Comparison of ENCODE assay signal across 6 cellular contexts in the genomic region with DNA sequence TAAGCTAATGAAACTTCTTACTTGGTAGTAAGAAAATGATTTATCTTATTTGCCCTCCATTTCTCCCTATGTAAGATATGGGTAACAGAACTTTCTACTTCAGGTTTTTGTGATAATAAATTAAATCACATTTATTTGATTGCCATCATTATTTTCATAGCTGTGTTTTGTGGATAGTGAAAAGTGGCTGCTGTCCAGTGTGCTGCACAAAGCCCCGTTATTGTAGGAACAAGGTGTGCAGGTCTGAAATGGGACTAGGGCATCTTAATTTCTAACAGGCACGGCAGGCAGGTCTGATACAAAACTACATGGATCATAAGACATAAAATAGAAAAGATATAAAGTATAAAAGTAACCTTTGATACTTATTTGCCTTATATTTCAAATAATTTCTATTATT.
"Had no signal": no experiment of that assay in that cellular context is flagged by ENCODE, and none has a peak within 500 bp of the region (broad histone marks: within the 10 kb centered on the region; RNA-seq: fewer than 3 reads in every experiment).

No MANE protein-coding gene starts in this region.

- DNase-seq: GM23248, GOT3, H7, H9, HCEC 1CT, HFFc6 had no signal
